1 cellular context compared by ENCODE assay signal in genomic region chr18:61882296-61883004, GRCh38.
TF ChIP-seq lines count a peak whose summit lies in the region.

No MANE protein-coding gene starts in this region.

TF ChIP-seq in SK-N-SH, 30 proteins besides CTCF, POLR2A, EP300 and RAD21 (continued from another document):
- no peak for TF ChIP-seq RXRA (IDR thresholded peaks at IDR 0.05; ENCODE audit: borderline replicate concordance, low read depth)
- no peak for TF ChIP-seq MEF2A (IDR thresholded peaks at IDR 0.05; ENCODE audit: borderline replicate concordance, low read depth)
- no peak for TF ChIP-seq YY1 (IDR thresholded peaks at IDR 0.05; ENCODE audit: low read depth)
- TF ChIP-seq CHD2 (IDR thresholded peaks at IDR 0.05; ENCODE audit: low read length, partially characterized antibody) = peak; percentile 85
- TF ChIP-seq NFIC (IDR thresholded peaks at IDR 0.05; ENCODE audit: borderline replicate concordance) = peak; percentile 57
